Comparison of ENCODE assay signal across 10 cellular contexts in the genomic region with DNA sequence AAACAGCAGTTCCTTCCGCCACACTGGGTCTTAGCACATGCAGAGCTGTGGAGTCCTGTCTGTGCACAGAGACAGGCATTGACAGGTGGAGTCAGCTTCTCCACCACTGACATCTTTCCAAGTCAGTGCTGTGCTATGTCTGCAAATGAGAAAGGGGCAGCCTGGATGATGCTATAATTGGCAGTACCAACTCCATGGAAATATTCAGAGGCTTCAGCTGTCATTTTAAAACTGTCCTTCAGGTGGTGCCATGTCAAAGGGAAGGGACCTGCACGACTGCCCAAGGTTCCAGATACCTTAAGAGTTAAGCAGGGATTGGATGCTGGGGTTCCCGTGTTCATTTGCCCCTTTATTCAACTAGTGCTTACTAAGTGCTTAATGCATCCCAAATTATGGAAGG.
DNase-seq lines count a peak whose midpoint lies in the region; ATAC-seq and TF ChIP-seq lines count a peak whose summit lies in the region.
"Had no signal": no experiment of that assay in that cellular context is flagged by ENCODE, and none has a peak within 500 bp of the region (broad histone marks: within the 10 kb centered on the region; RNA-seq: fewer than 3 reads in every experiment).

No MANE protein-coding gene starts in this region.

- H3K4me3 ChIP-seq in GM12875 (ENCODE audit: low read depth, low read length) (no peak overlapping the region), OCI-LY7 (ENCODE audit: low read depth, low read length, poor library complexity, severe bottlenecking) (no peak overlapping the region), gastroesophageal sphincter (no peak overlapping the region)
- H3K4me3 ChIP-seq in CD8-positive, alpha-beta T cell (ENCODE audit: low read depth, low read length) = no peak overlapping the region

- peak; percentile 34 for ATAC-seq in gastroesophageal sphincter
- no peak for ATAC-seq in CD8-positive, alpha-beta T cell
- no peak for ATAC-seq in GM18502 (IDR thresholded peaks at IDR 0.05; ENCODE audit: poor library complexity, unreplicated experiment)

- H3K27me3 ChIP-seq in gastroesophageal sphincter = no peaks in the 10 kb centered on the region
- H3K27me3 ChIP-seq in CD8-positive, alpha-beta T cell (ENCODE audit: insufficient read depth, low read length) = no peaks in the 10 kb centered on the region

- no TSS peak for BruUV-seq in OCI-LY7 (replicated peaks; lab: Mats Ljungman, UMichigan)

- H3K9me2 ChIP-seq in OCI-LY7 (ENCODE audit: insufficient read depth, low read length) = no peaks in the 10 kb centered on the region

- intact Hi-C loops in OCI-LY7 (cut with micrococcal nuclease; ENCODE audit: unreplicated experiment) = no loop called here
- intact Hi-C loops in CD8-positive, alpha-beta T cell (cut with DNase I, micrococcal nuclease) = no loop called here

- no peaks in the 10 kb centered on the region for H3K4me1 Mint-ChIP-seq in CD8-positive, alpha-beta T cell (ENCODE audit: low read depth)

- DNase-seq in AML-193 (lab: John Stamatoyannopoulos, UW) (peak; percentile 32 to 48), OCI-LY7 (ENCODE audit: low spot score) (peak; percentile 10), cerebellar nuclear complex (lab: John Stamatoyannopoulos, UW) (no peak), NCI-H1105 treated with DMSO at 0.1 percent for 48 hours (lab: John Stamatoyannopoulos, UW) (no peak)
- no peak for DNase-seq in CD8-positive, alpha-beta T cell
- DNase-seq: H7, NCI-H1092 had no signal

- POLR2A ChIA-PET in OCI-LY7 (lab: Charles Lee) = no interaction called here
- POLR2A ChIA-PET in CD8-positive, alpha-beta T cell (lab: Charles Lee) = no interaction called here

- H3K36me3 ChIP-seq in OCI-LY7 (ENCODE audit: insufficient read depth, low read length) (no peaks in the 10 kb centered on the region), gastroesophageal sphincter (no peaks in the 10 kb centered on the region)
- no peaks in the 10 kb centered on the region for H3K36me3 ChIP-seq in CD8-positive, alpha-beta T cell (ENCODE audit: insufficient read depth, low read length)

- no peak for TF ChIP-seq POLR2A in gastroesophageal sphincter (IDR thresholded peaks at IDR 0.05)

- H3K36me3 Mint-ChIP-seq in CD8-positive, alpha-beta T cell = no peaks in the 10 kb centered on the region

- H3K27ac ChIP-seq in OCI-LY7 (ENCODE audit: low read depth, low read length, poor library complexity, severe bottlenecking) (no peak overlapping the region), gastroesophageal sphincter (no peak overlapping the region)
- no peak overlapping the region for H3K27ac ChIP-seq in CD8-positive, alpha-beta T cell (ENCODE audit: low read depth, low read length)

- WGBS in gastroesophageal sphincter (ENCODE audit: low coverage in 1 of 2), 2 donors = 58 to 70% methylated on average over 2 of the region's 3 CpGs

- H3K9me3 ChIP-seq in OCI-LY7 (ENCODE audit: low read length) (no peaks in the 10 kb centered on the region), gastroesophageal sphincter (peaks cover 0 to 10% (median 0%) of the 10 kb centered on the region in 3 donors)
- H3K9me3 ChIP-seq in CD8-positive, alpha-beta T cell (ENCODE audit: low read length) = no peaks in the 10 kb centered on the region

- peak; percentile 38; the same call in 1 of the 2 replicates for TF ChIP-seq CTCF in GM12875 (IDR thresholded peaks at IDR 0.05; ENCODE audit: borderline replicate concordance, insufficient read depth, low read depth, low read length)
- TF ChIP-seq CTCF in OCI-LY7 (conservative IDR thresholded peaks at IDR 0.05; ENCODE audit: low read length) = peak; percentile 67
- TF ChIP-seq CTCF in gastroesophageal sphincter (IDR thresholded peaks at IDR 0.05) = peak in 2 of 4 experiments; percentile 9 to 36
- no peak for TF ChIP-seq CTCF in CD8-positive, alpha-beta T cell (IDR thresholded peaks at IDR 0.05)

- H3K4me3 Mint-ChIP-seq in CD8-positive, alpha-beta T cell = no peak overlapping the region

- H3K27me3 Mint-ChIP-seq in CD8-positive, alpha-beta T cell (ENCODE audit: low read depth) = peaks cover 2% of the 10 kb centered on the region

- TF ChIP-seq EP300 in gastroesophageal sphincter (IDR thresholded peaks at IDR 0.05) = no peak

- H2AFZ ChIP-seq in OCI-LY7 (ENCODE audit: low read length) = no peak overlapping the region

- CTCF ChIA-PET in OCI-LY7 (lab: Charles Lee; ENCODE audit: unreplicated experiment) = no interaction called here
- CTCF ChIA-PET in CD8-positive, alpha-beta T cell (lab: Charles Lee) = no interaction called here

- no peaks in the 10 kb centered on the region for H4K20me1 ChIP-seq in OCI-LY7 (ENCODE audit: insufficient read depth, low read length)

- H3K79me2 ChIP-seq in OCI-LY7 (ENCODE audit: insufficient read depth, low read depth, low read length) = no peaks in the 10 kb centered on the region

- no peaks in the 10 kb centered on the region for H3K4me1 ChIP-seq in OCI-LY7 (ENCODE audit: insufficient read depth, low read length, poor library complexity, severe bottlenecking)
- H3K4me1 ChIP-seq in gastroesophageal sphincter = no peaks in the 10 kb centered on the region
- no peaks in the 10 kb centered on the region for H3K4me1 ChIP-seq in CD8-positive, alpha-beta T cell (ENCODE audit: insufficient read depth, low read length)

- no peaks in the 10 kb centered on the region for H3K9me3 Mint-ChIP-seq in CD8-positive, alpha-beta T cell

- H3K4me2 ChIP-seq in OCI-LY7 (ENCODE audit: low read length) = no peak overlapping the region

- no peak overlapping the region for H3K27ac Mint-ChIP-seq in CD8-positive, alpha-beta T cell

Comparison
In these comparisons a context has a peak if more than half of its experiments do, and no peak if none do; other contexts are left out.
1. DNase-seq: peak in AML-193 (2 of 2) and OCI-LY7 (single experiment); none in cerebellar nuclear complex (0 of 2), NCI-H1105 treated with DMSO at 0.1 percent for 48 hours (single experiment) and CD8-positive, alpha-beta T cell (0 of 7).